Comparison of ENCODE assay signal across 11 cellular contexts in genomic region chr1:156640842-156641706, GRCh38. TPM values are rescaled to one million over a fixed set of nuclear protein-coding genes. Genes with fewer than 3 reads are reported as not detected.
A peak's percentile ranks its signal among the peaks of the same experiment; 100 is the strongest.
DNase-seq lines count a peak whose midpoint lies in the region; ATAC-seq and TF ChIP-seq lines count a peak whose summit lies in the region.
"Had no signal": no experiment of that assay in that cellular context is flagged by ENCODE, and none has a peak within 500 bp of the region (broad histone marks: within the 10 kb centered on the region; RNA-seq: fewer than 3 reads in every experiment).

No MANE protein-coding gene starts in this region.

- H2AK5ac ChIP-seq in H9 (ENCODE audit: insufficient read length, low read length) = no peak overlapping the region

- peaks cover 11% of the 10 kb centered on the region for H3K23me2 ChIP-seq in H9 (ENCODE audit: insufficient read length, low read depth, low read length, poor library complexity, severe bottlenecking)

- no peak overlapping the region for H3K23ac ChIP-seq in H9 (ENCODE audit: insufficient read length, low read depth, low read length)

- no peak overlapping the region for H4K91ac ChIP-seq in H9 (ENCODE audit: insufficient read length, low read depth, low read length)

- no peak overlapping the region for H3K27ac ChIP-seq in H9 (ENCODE audit: insufficient read length, low read depth, low read length)

- no peak overlapping the region for H3K4ac ChIP-seq in H9 (ENCODE audit: low read depth, low read length)

- no peak overlapping the region for H2BK5ac ChIP-seq in H9 (ENCODE audit: insufficient read length, low read length)

- peaks cover 4% of the 10 kb centered on the region; the same call in 1 of the 2 replicates for H3K4me1 ChIP-seq in H9 (ENCODE audit: insufficient read depth, low read length)

- no peak overlapping the region for H2BK120ac ChIP-seq in H9 (ENCODE audit: low read depth, low read length, poor library complexity, severe bottlenecking)

- H4K20me1 ChIP-seq in H9 (ENCODE audit: control insufficient read depth, insufficient read depth, insufficient read length) = no peaks in the 10 kb centered on the region

- no CpG with 5 or more reads among the region's 6 CpGs for WGBS in H9 (ENCODE audit: extremely low coverage, insufficient read length, low lambda C conversion rate)

- TF ChIP-seq CTCF in H9 (conservative IDR thresholded peaks at IDR 0.05) = no peak
- no peak for TF ChIP-seq CTCF in nephron progenitor cell (IDR thresholded peaks at IDR 0.05)

- no peak overlapping the region for H2BK12ac ChIP-seq in H9 (ENCODE audit: insufficient read length, low read depth, low read length)

- no peaks in the 10 kb centered on the region for H3K79me2 ChIP-seq in H9 (ENCODE audit: insufficient read depth, low read length)

- peak; percentile 28 for DNase-seq in 8988T
- no peak for DNase-seq in H9
- DNase-seq in effector memory CD8-positive, alpha-beta T cell = no peak
- DNase-seq in nephron progenitor cell = no peak
- no peak for DNase-seq in NCI-H2107 treated with DMSO at 0.1 percent for 48 hours (lab: John Stamatoyannopoulos, UW; ENCODE audit: unreplicated experiment)
- no peak for DNase-seq in stimulated activated naive CD4-positive, alpha-beta T cell (lab: John Stamatoyannopoulos, UW)
- no peak for DNase-seq in NCI-H2081 treated with DMSO at 0.1 percent for 48 hours (lab: John Stamatoyannopoulos, UW)
- DNase-seq: erythroblast, Karpas-422 had no signal

- peaks cover 93% of the 10 kb centered on the region for H3K27me3 Mint-ChIP-seq in H9 (ENCODE audit: low read depth)
- H3K27me3 Mint-ChIP-seq in effector memory CD8-positive, alpha-beta T cell = peaks cover 78 to 93% of the 10 kb centered on the region in 2 donors
- peaks cover 92% of the 10 kb centered on the region for H3K27me3 Mint-ChIP-seq in nephron progenitor cell (ENCODE audit: low read depth, poor library complexity)

- H3K9me3 ChIP-seq in H9 (ENCODE audit: control insufficient read depth, low read depth, low read length) = no peaks in the 10 kb centered on the region

- H3K56ac ChIP-seq in H9 (ENCODE audit: insufficient read length, low read depth, low read length) = no peak overlapping the region

- H3T11ph ChIP-seq in H9 (ENCODE audit: low read length) = no peak overlapping the region

- no peak overlapping the region for H3K14ac ChIP-seq in H9 (ENCODE audit: insufficient read depth, low read length)

- H3K4me1 Mint-ChIP-seq in H9 = peaks cover 22 to 34% of the 10 kb centered on the region in 2 experiments
- peaks cover 13 to 20% of the 10 kb centered on the region in 2 donors for H3K4me1 Mint-ChIP-seq in effector memory CD8-positive, alpha-beta T cell (ENCODE audit: low read depth in 2 of 2)
- peaks cover 42% of the 10 kb centered on the region for H3K4me1 Mint-ChIP-seq in nephron progenitor cell

- no peak overlapping the region for H2AFZ ChIP-seq in H9 (ENCODE audit: low read length)

- no peak overlapping the region for H2BK15ac ChIP-seq in H9 (ENCODE audit: low read depth, low read length)

- H3K36me3 Mint-ChIP-seq in H9 (ENCODE audit: insufficient read depth in 1 of 3, low read depth in 3 of 3) (no peaks in the 10 kb centered on the region), nephron progenitor cell (ENCODE audit: low read depth) (no peaks in the 10 kb centered on the region)
- H3K36me3 Mint-ChIP-seq in effector memory CD8-positive, alpha-beta T cell (ENCODE audit: insufficient read depth) = peaks cover 4% of the 10 kb centered on the region

- H3K4me3 Mint-ChIP-seq in H9 = peak overlapping the region; percentile 51 to 82
- peak overlapping the region; percentile 59 to 77 for H3K4me3 Mint-ChIP-seq in effector memory CD8-positive, alpha-beta T cell
- peak overlapping the region; percentile 77 for H3K4me3 Mint-ChIP-seq in nephron progenitor cell

- H3K27me3 ChIP-seq in H9 (ENCODE audit: insufficient read depth, low read length) = peaks cover 10% of the 10 kb centered on the region; the same call in 1 of the 2 replicates

- H3K4me2 ChIP-seq in H9 (ENCODE audit: insufficient read depth, insufficient read length, low read length) = peak overlapping the region; percentile 92

- H3K18ac ChIP-seq in H9 (ENCODE audit: insufficient read length, low read depth, low read length) = no peak overlapping the region

- ATAC-seq in effector memory CD8-positive, alpha-beta T cell (replicated peaks) = no peak
- ATAC-seq in HG02642 (IDR thresholded peaks at IDR 0.05; ENCODE audit: poor library complexity, unreplicated experiment) = no peak

- H3K9me3 Mint-ChIP-seq in H9 (no peaks in the 10 kb centered on the region; a peak in 1 of 5 replicates), nephron progenitor cell (no peaks in the 10 kb centered on the region)
- no peaks in the 10 kb centered on the region for H3K9me3 Mint-ChIP-seq in effector memory CD8-positive, alpha-beta T cell

- H2BK20ac ChIP-seq in H9 (ENCODE audit: low read depth, low read length, poor library complexity, severe bottlenecking) = no peak overlapping the region

- H4K8ac ChIP-seq in H9 (replicated peaks; ENCODE audit: insufficient read length, low read depth, low read length) = no peak overlapping the region

- no peak overlapping the region for H4K5ac ChIP-seq in H9 (ENCODE audit: insufficient read length, low read depth, low read length)

- H3K79me1 ChIP-seq in H9 (ENCODE audit: insufficient read depth, low read depth, low read length, poor library complexity, severe bottlenecking) = no peaks in the 10 kb centered on the region

- no peak overlapping the region for H3K9ac ChIP-seq in H9 (ENCODE audit: extremely low read depth, insufficient read length, low read length)

- no peak overlapping the region for H3K27ac Mint-ChIP-seq in H9
- H3K27ac Mint-ChIP-seq in effector memory CD8-positive, alpha-beta T cell = no peak overlapping the region
- H3K27ac Mint-ChIP-seq in nephron progenitor cell = no peak overlapping the region

RNA-seq across cellular contexts. Expression of gene BCAN, which starts 0.8 kb away (rescaled TPM):
- 0.88 and 1.2 TPM in 2 replicates for total RNA-seq in H9 (2021)
- total RNA-seq: liver had no signal

RNA-seq across cellular contexts. Expression of gene HAPLN2, which starts 21.9 kb away (rescaled TPM):
- 0.44 and 0.46 TPM in 2 replicates for total RNA-seq in H9 (2021)

RNA-seq across cellular contexts. Expression of gene NES, which starts 36.1 kb away (rescaled TPM):
- total RNA-seq in H9 (2021) = 167 and 168 TPM in 2 replicates

RNA-seq across cellular contexts. Expression of gene GPATCH4, which starts 39.8 kb away (rescaled TPM):
- 64.6 and 71.7 TPM in 2 replicates for total RNA-seq in H9 (2021)

RNA-seq across cellular contexts. Expression of gene NAXE, which starts 49.5 kb away (rescaled TPM):
- total RNA-seq in H9 (2021) = 96.6 and 100 TPM in 2 replicates
